ENCODE assay signal across 1 cellular context in genomic region chr2:238449909-238450417, GRCh38.
TF ChIP-seq lines count a peak whose summit lies in the region.

No MANE protein-coding gene starts in this region.

TF ChIP-seq in HepG2, 621 proteins besides CTCF, POLR2A, EP300 and RAD21 (continued from another document and continues in another):
- TF ChIP-seq FOXP4 (CRISPR knock-in tag; IDR thresholded peaks at IDR 0.05) (peak; percentile 98), ZNF615 (CRISPR knock-in tag; IDR thresholded peaks at IDR 0.05; ENCODE audit: borderline replicate concordance) (0 out of 2 replicates have a peak, but pooled peaks have one; percentile 36), CHD4 (IDR thresholded peaks at IDR 0.05; ENCODE audit: borderline replicate concordance, low read length) (no peak; the same call in 1 of the 2 replicates), PHF21A (CRISPR knock-in tag; IDR thresholded peaks at IDR 0.05) (peak; percentile 100), CBX1 (IDR thresholded peaks at IDR 0.05; ENCODE audit: low read depth) (peak; percentile 67), ZNF207 (IDR thresholded peaks at IDR 0.05; ENCODE audit: borderline replicate concordance) (no peak), ZSCAN30 (CRISPR knock-in tag; IDR thresholded peaks at IDR 0.05) (no peak), TCF7 (IDR thresholded peaks at IDR 0.05; ENCODE audit: low read depth) (peak; percentile 7; the same call in 1 of the 2 replicates), TGIF2 (CRISPR knock-in tag; IDR thresholded peaks at IDR 0.05) (peak; percentile 98), TP53 (CRISPR knock-in tag; conservative IDR thresholded peaks at IDR 0.05) (0 out of 2 replicates have a peak, but pooled peaks have one; percentile 40), ZNF18 (CRISPR knock-in tag; IDR thresholded peaks at IDR 0.05; ENCODE audit: insufficient replicate concordance) (peak; percentile 82), ZFP1 (CRISPR knock-in tag; IDR thresholded peaks at IDR 0.05) (peak; percentile 97), MAZ (IDR thresholded peaks at IDR 0.05; ENCODE audit: borderline replicate concordance, low read depth, low read length) (no peak; the same call in 1 of the 2 replicates), MAZ (CRISPR knock-in tag; IDR thresholded peaks at IDR 0.05; ENCODE audit: low read depth) (peak; percentile 76; the same call in 1 of the 2 replicates), ZNF337 (CRISPR knock-in tag; IDR thresholded peaks at IDR 0.05; ENCODE audit: borderline replicate concordance, low read depth) (peak; percentile 94; the same call in 1 of the 2 replicates), SNAPC2 (CRISPR knock-in tag; IDR thresholded peaks at IDR 0.05) (peak; percentile 95), MAF1 (CRISPR knock-in tag; IDR thresholded peaks at IDR 0.05; ENCODE audit: borderline replicate concordance) (0 out of 2 replicates have a peak, but pooled peaks have one; percentile 34), ATF5 (CRISPR knock-in tag; IDR thresholded peaks at IDR 0.05; ENCODE audit: low read depth) (no peak), PATZ1 (CRISPR knock-in tag; IDR thresholded peaks at IDR 0.05) (peak; percentile 90), GABPA (IDR thresholded peaks at IDR 0.05; ENCODE audit: low read depth, low read length) (no peak), GABPA (CRISPR knock-in tag; IDR thresholded peaks at IDR 0.05; ENCODE audit: low read depth) (peak; percentile 81), NFKBIZ (CRISPR knock-in tag; IDR thresholded peaks at IDR 0.05) (peak; percentile 94; the same call in 1 of the 2 replicates), LCORL (IDR thresholded peaks at IDR 0.05) (peak; percentile 61; the same call in 1 of the 2 replicates), LCORL (CRISPR knock-in tag; IDR thresholded peaks at IDR 0.05) (peak; percentile 98), ZC3H13 (CRISPR knock-in tag; IDR thresholded peaks at IDR 0.05) (peak; percentile 96), DPF2 (CRISPR knock-in tag; IDR thresholded peaks at IDR 0.05; ENCODE audit: borderline replicate concordance, low read depth) (peak; percentile 93), KLF15 (CRISPR knock-in tag; IDR thresholded peaks at IDR 0.05; ENCODE audit: borderline replicate concordance) (no peak), FOXM1 (CRISPR knock-in tag; IDR thresholded peaks at IDR 0.05) (no peak), ZNF557 (CRISPR knock-in tag; IDR thresholded peaks at IDR 0.05) (peak; percentile 92; the same call in 1 of the 2 replicates), BORCS8-MEF2B (CRISPR knock-in tag; IDR thresholded peaks at IDR 0.05) (peak; percentile 98), NFATC3 (CRISPR knock-in tag; IDR thresholded peaks at IDR 0.05) (no peak), ZNF841 (CRISPR knock-in tag; IDR thresholded peaks at IDR 0.05; ENCODE audit: borderline replicate concordance) (no peak), ZNF646 (CRISPR knock-in tag; IDR thresholded peaks at IDR 0.05) (peak; percentile 58; the same call in 1 of the 2 replicates), PHF5A (CRISPR knock-in tag; IDR thresholded peaks at IDR 0.05; ENCODE audit: low read depth, unreplicated experiment) (peak; percentile 84), ZNF496 (CRISPR knock-in tag; IDR thresholded peaks at IDR 0.05; ENCODE audit: insufficient replicate concordance) (no peak), STAG1 (CRISPR knock-in tag; IDR thresholded peaks at IDR 0.05) (peak; percentile 52), ZNF232 (CRISPR knock-in tag; IDR thresholded peaks at IDR 0.05; ENCODE audit: borderline replicate concordance) (peak; percentile 92; the same call in 1 of the 2 replicates), SMC3 (IDR thresholded peaks at IDR 0.05; ENCODE audit: low read length) (peak; percentile 76), ZNF564 (CRISPR knock-in tag; IDR thresholded peaks at IDR 0.05) (peak; percentile 22; the same call in 1 of the 2 replicates), ZNF33B (CRISPR knock-in tag; IDR thresholded peaks at IDR 0.05) (peak; percentile 16; the same call in 1 of the 2 replicates), NCOR1 (IDR thresholded peaks at IDR 0.05; ENCODE audit: borderline replicate concordance, low read length) (peak; percentile 98), ZNF335 (CRISPR knock-in tag; IDR thresholded peaks at IDR 0.05) (peak; percentile 87; the same call in 1 of the 2 replicates), ZMYM4 (CRISPR knock-in tag; IDR thresholded peaks at IDR 0.05) (peak; percentile 99), BCL6 (CRISPR knock-in tag; IDR thresholded peaks at IDR 0.05) (peak; percentile 90), ZMAT3 (CRISPR knock-in tag; conservative IDR thresholded peaks at IDR 0.05) (peak; percentile 93), PPARG (CRISPR knock-in tag; conservative IDR thresholded peaks at IDR 0.05) (peak; percentile 91), GMEB2 (CRISPR knock-in tag; IDR thresholded peaks at IDR 0.05; ENCODE audit: low read depth) (0 out of 2 replicates have a peak, but pooled peaks have one; percentile 30), ZNF569 (CRISPR knock-in tag; IDR thresholded peaks at IDR 0.05; ENCODE audit: borderline replicate concordance) (no peak), ZNF614 (CRISPR knock-in tag; IDR thresholded peaks at IDR 0.05; ENCODE audit: borderline replicate concordance) (peak; percentile 100), ZNF772 (CRISPR knock-in tag; IDR thresholded peaks at IDR 0.05) (peak; percentile 97)
